Comparison of ENCODE assay signal across 19 cellular contexts in genomic region chr2:139526781-139527180, GRCh38.
"Had no signal": no experiment of that assay in that cellular context is flagged by ENCODE, and none has a peak within 500 bp of the region (broad histone marks: within the 10 kb centered on the region; RNA-seq: fewer than 3 reads in every experiment).

No MANE protein-coding gene starts in this region.

- DNase-seq: IMR-90, Karpas-422, KG1, MM.1S, NCI-H1092 treated with DMSO at 0.1 percent for 48 hours, NCI-H1436, NCI-H187, NCI-H2029, NCI-H2081 treated with DMSO at 0.1 percent for 48 hours, NCI-H2171, NCI-H226, NCI-H446, NCI-H510A, NCI-H524 treated with DMSO at 0.1 percent for 48 hours, NCI-H69, NCI-H774, SHP77, SK-N-SH, SW 1271 had no signal
